Comparison of ENCODE assay signal across 14 cellular contexts in genomic region chr3:162022931-162023330, GRCh38.
"Had no signal": no experiment of that assay in that cellular context is flagged by ENCODE, and none has a peak within 500 bp of the region (broad histone marks: within the 10 kb centered on the region; RNA-seq: fewer than 3 reads in every experiment).

No MANE protein-coding gene starts in this region.

- ATAC-seq: natural killer cell; right lobe of liver; stimulated activated effector memory CD8-positive, alpha-beta T cell treated with anti-CD3 and anti-CD28 coated beads, Interleukin-12 subunit alpha, Interleukin-12 subunit beta, amount 100 ng/mL, for 72 hours had no signal

- DNase-seq: activated CD4-positive, alpha-beta T cell treated with anti-CD3 and anti-CD28 coated beads for 4 hours; activated CD4-positive, alpha-beta T cell treated with anti-CD3 and anti-CD28 coated beads, Interleukin-2, amount 50 U/mL, for 48 hours; activated CD8-positive, alpha-beta memory T cell treated with anti-CD3 and anti-CD28 coated beads for 24 hours; activated effector memory CD4-positive, alpha-beta T cell treated with Interleukin-2 at 50 U/mL for 16 hours; activated naive CD4-positive, alpha-beta T cell treated with Interleukin-2 at 50 U/mL for 16 hours; dermis blood vessel endothelial cell; effector memory CD4-positive, alpha-beta T cell; glutamatergic neuron; natural killer cell; posterior cingulate gyrus; right lobe of liver; stimulated activated CD4-positive, alpha-beta T cell treated with anti-CD3 and anti-CD28 coated beads, Interleukin-4, amount 100 ng/mL, for 24 hours; thyroid gland had no signal
